Comparison of ENCODE assay signal across 9 cellular contexts in genomic region chr5:143887302-143887638, GRCh38.
A peak's percentile ranks its signal among the peaks of the same experiment; 100 is the strongest.
DNase-seq lines count a peak whose midpoint lies in the region; ATAC-seq, FAIRE-seq and TF ChIP-seq lines count a peak whose summit lies in the region.
"Had no signal": no experiment of that assay in that cellular context is flagged by ENCODE, and none has a peak within 500 bp of the region (broad histone marks: within the 10 kb centered on the region; RNA-seq: fewer than 3 reads in every experiment).

No MANE protein-coding gene starts in this region.

- H3K27ac ChIP-seq in DND-41 (ENCODE audit: low read length) = no peak overlapping the region
- no peak overlapping the region for H3K27ac ChIP-seq in mammary epithelial cell (ENCODE audit: insufficient read depth, low read depth, low read length)
- H3K27ac ChIP-seq in Peyer's patch = no peak overlapping the region
- H3K27ac ChIP-seq: breast epithelium had no signal

- no peaks in the 10 kb centered on the region for H3K36me3 Mint-ChIP-seq in nephron (ENCODE audit: low read depth)

- TF ChIP-seq POLR2A in GM12892 (IDR thresholded peaks at IDR 0.05; ENCODE audit: low read depth, low read length) (no peak), Peyer's patch (IDR thresholded peaks at IDR 0.05) (no peak)

- CTCF ChIA-PET in mammary epithelial cell (lab: Charles Lee; ENCODE audit: low non-redundant PET) = no interaction called here

- FAIRE-seq in GM12892 (lab: Jason Lieb, UNC) = no peak

- H2AFZ ChIP-seq in DND-41 (ENCODE audit: low read depth, low read length) = no peak overlapping the region
- H2AFZ ChIP-seq in mammary epithelial cell (ENCODE audit: low read depth, low read length) = peak overlapping the region; percentile 35

- no peak overlapping the region for H3K4me3 ChIP-seq in DND-41 (ENCODE audit: low read depth in 1 of 2, low read length in 2 of 2)
- no peak overlapping the region for H3K4me3 ChIP-seq in mammary epithelial cell (replicated peaks in 1 of 3; ENCODE audit: insufficient read depth in 1 of 3, low read depth in 2 of 3, low read length in 3 of 3)
- no peak overlapping the region for H3K4me3 ChIP-seq in Peyer's patch
- H3K4me3 ChIP-seq: breast epithelium had no signal

- TF ChIP-seq CTCF in DND-41 (IDR thresholded peaks at IDR 0.05; ENCODE audit: borderline replicate concordance, extremely low read depth, low read length, poor library complexity, severe bottlenecking) (no peak), mammary epithelial cell (conservative IDR thresholded peaks at IDR 0.05 in 1 of 2, IDR thresholded peaks at IDR 0.05 in 1 of 2; ENCODE audit: extremely low read depth in 1 of 2, insufficient read depth in 1 of 2, low read depth in 1 of 2, low read length in 2 of 2) (no peak), nephron (IDR thresholded peaks at IDR 0.05; ENCODE audit: unreplicated experiment in 3 of 3) (no peak), Peyer's patch (IDR thresholded peaks at IDR 0.05) (no peak)

- H3K4me2 ChIP-seq in DND-41 (ENCODE audit: insufficient read depth, low read length) (no peak overlapping the region), mammary epithelial cell (ENCODE audit: insufficient read depth, low read depth, low read length) (no peak overlapping the region)

- H4K20me1 ChIP-seq in DND-41 (ENCODE audit: insufficient read depth, low read length) (no peaks in the 10 kb centered on the region), mammary epithelial cell (ENCODE audit: insufficient read depth, low read length) (no peaks in the 10 kb centered on the region)

- ATAC-seq in DND-41 (ENCODE audit: insufficient read depth, low read depth) = peak; percentile 47; the same call in 2 of the 3 replicates

- no peaks in the 10 kb centered on the region for H3K36me3 ChIP-seq in DND-41 (ENCODE audit: insufficient read depth, low read length)
- no peaks in the 10 kb centered on the region for H3K36me3 ChIP-seq in mammary epithelial cell (ENCODE audit: insufficient read depth, low read length)
- no peaks in the 10 kb centered on the region for H3K36me3 ChIP-seq in Peyer's patch
- H3K36me3 ChIP-seq: breast epithelium had no signal

- H3K79me2 ChIP-seq in DND-41 (ENCODE audit: insufficient read depth, low read length) (no peaks in the 10 kb centered on the region), mammary epithelial cell (ENCODE audit: insufficient read depth, low read length) (no peaks in the 10 kb centered on the region)

- H3K9me3 ChIP-seq in DND-41 (ENCODE audit: insufficient read depth, low read length, severe bottlenecking) = no peaks in the 10 kb centered on the region
- H3K9me3 ChIP-seq in mammary epithelial cell (replicated peaks; ENCODE audit: insufficient read depth, low read length) = no peaks in the 10 kb centered on the region
- no peaks in the 10 kb centered on the region for H3K9me3 ChIP-seq in Peyer's patch
- H3K9me3 ChIP-seq: breast epithelium had no signal

- H3K27me3 ChIP-seq in DND-41 (ENCODE audit: insufficient read depth, low read length, poor library complexity) (no peaks in the 10 kb centered on the region), mammary epithelial cell (ENCODE audit: insufficient read depth, low read length) (no peaks in the 10 kb centered on the region), Peyer's patch (no peaks in the 10 kb centered on the region)
- H3K27me3 ChIP-seq: breast epithelium had no signal

- H3K9ac ChIP-seq in DND-41 (ENCODE audit: low read depth, low read length) = no peak overlapping the region
- no peak overlapping the region for H3K9ac ChIP-seq in mammary epithelial cell (ENCODE audit: insufficient read depth, low read length)

- dilution Hi-C loops in mammary epithelial cell (cut with HindIII; ENCODE audit: low sequenced_read_pairs) = no loop called here

- no peaks in the 10 kb centered on the region for H3K4me1 ChIP-seq in DND-41 (ENCODE audit: insufficient read depth, low read length)
- peaks cover 15% of the 10 kb centered on the region for H3K4me1 ChIP-seq in mammary epithelial cell (ENCODE audit: insufficient read depth, low read length)
- H3K4me1 ChIP-seq in Peyer's patch = no peaks in the 10 kb centered on the region
- H3K4me1 ChIP-seq: breast epithelium had no signal

- peaks cover 65% of the 10 kb centered on the region for H3K4me1 Mint-ChIP-seq in nephron

- peak overlapping the region; percentile 13 to 75 (median 59) for H3K27ac Mint-ChIP-seq in nephron

- in situ Hi-C loops in mammary epithelial cell (cut with MboI; ENCODE audit: low sequenced_read_pairs in 2 of 2) = no loop called here

- H3K9me3 Mint-ChIP-seq in nephron = peaks cover 2% of the 10 kb centered on the region

- 4% methylated on average over 2 of the region's 2 CpGs for WGBS in mammary epithelial cell (ENCODE audit: low coverage, missing lambda C conversion rate)

- intact Hi-C loops in mammary epithelial cell (cut with micrococcal nuclease) = no loop called here

- no TSS peak for BruUV-seq in mammary epithelial cell (replicated peaks; lab: Mats Ljungman, UMichigan)

- DNase-seq in DND-41 (peak; percentile 14), NCI-H2107 (lab: John Stamatoyannopoulos, UW) (peak; percentile 19), mammary epithelial cell (peak; percentile 14), NOMO-1 treated with DMSO at 0.1 percent for 48 hours (lab: John Stamatoyannopoulos, UW; ENCODE audit: unreplicated experiment) (no peak), GM12892 (ENCODE audit: insufficient read length) (no peak), NCI-H1930 (lab: John Stamatoyannopoulos, UW) (no peak), Peyer's patch (no peak)

- peak overlapping the region in 1 of 3 experiments; percentile 9 for H3K4me3 Mint-ChIP-seq in nephron

- no peaks in the 10 kb centered on the region for H3K27me3 Mint-ChIP-seq in nephron (ENCODE audit: low read depth)

Comparison
In these comparisons a context has a peak if more than half of its experiments do, and no peak if none do; other contexts are left out.
1. DNase-seq: peak in DND-41 (single experiment), NCI-H2107 (single experiment) and mammary epithelial cell (single experiment); none in NOMO-1 treated with DMSO at 0.1 percent for 48 hours (single experiment), GM12892 (single experiment), NCI-H1930 (0 of 2) and Peyer's patch (0 of 3).